In the genomic region with DNA sequence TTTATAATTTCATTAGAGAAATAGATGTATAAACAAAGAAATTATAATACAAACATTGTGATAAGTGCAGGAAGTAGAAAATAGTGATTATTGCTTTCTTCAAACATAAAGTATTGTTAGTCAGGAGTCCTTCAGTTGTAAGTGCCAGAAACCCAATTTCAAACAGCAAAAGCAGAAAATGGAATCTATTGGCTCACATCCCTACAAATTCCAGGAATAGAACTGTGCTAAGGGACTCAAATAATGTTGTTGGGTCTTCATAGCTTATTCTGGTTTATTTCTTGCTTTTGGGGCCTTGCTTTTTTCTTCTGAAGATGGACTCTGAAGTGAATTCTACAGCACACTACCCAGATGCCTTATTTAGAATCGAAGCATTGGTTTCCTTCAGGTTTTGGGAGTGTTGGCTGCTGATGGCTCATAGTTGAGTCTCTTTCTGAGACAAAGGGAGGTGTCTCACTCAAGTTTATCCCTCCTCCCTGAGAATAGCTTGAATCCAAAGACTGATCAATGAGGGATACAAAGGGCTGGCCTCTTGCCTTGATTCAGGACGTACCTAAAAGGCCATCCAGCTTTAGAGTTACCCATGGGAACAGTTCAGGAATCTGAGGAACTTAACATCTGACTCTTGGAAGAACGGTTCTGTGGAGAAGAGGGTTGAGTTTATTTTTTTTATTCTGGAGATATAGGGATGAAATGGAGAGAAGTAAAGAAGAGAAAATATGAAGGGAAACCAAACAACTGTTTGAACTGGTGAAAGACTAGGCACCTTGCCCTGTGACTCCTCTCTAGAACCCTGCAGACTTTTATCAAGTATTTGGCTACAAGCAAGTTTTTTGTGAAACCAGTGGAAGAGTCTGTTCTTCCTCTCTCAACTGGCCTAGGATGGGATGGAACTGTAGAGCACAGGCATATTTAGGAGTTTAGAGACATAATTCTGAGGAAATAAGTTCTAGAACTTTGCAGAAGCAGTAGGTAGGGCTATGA, we compare ENCODE assay signal across 19 cellular contexts.
"Had no signal": no experiment of that assay in that cellular context is flagged by ENCODE, and none has a peak within 500 bp of the region (broad histone marks: within the 10 kb centered on the region; RNA-seq: fewer than 3 reads in every experiment).

No MANE protein-coding gene starts in this region.

- DNase-seq: activated CD4-positive, alpha-beta T cell treated with anti-CD3 and anti-CD28 coated beads, Interleukin-2, amount 10 ng/mL, durations not matched to agents 24 days and 14 days; activated CD8-positive, alpha-beta T cell treated with anti-CD3 and anti-CD28 coated beads for 36 hours; activated naive CD4-positive, alpha-beta T cell; activated T-cell treated with anti-CD3 and anti-CD28 coated beads, Interleukin-2, amount 50 U/mL, for 1 hour; effector CD8-positive, alpha-beta T cell; foreskin fibroblast; lower lobe of right lung; midbrain; ovary; psoas muscle; right cardiac atrium; stimulated activated naive B cell treated with anti-CD40 and anti-IgM and Interleukin-4, amounts not matched to agents 10 μg/mL and 1 μg/mL and 100 μg/mL, for 72 hours; upper lobe of right lung had no signal

- H3K4me2 ChIP-seq: hepatocyte had no signal

- ATAC-seq: activated CD8-positive, alpha-beta T cell treated with anti-CD3 and anti-CD28 coated beads for 36 hours; activated T-helper 17 cell treated with anti-CD3 and anti-CD28 coated beads, Interleukin-2, amount 50 U/mL, for 72 hours; esophagus mucosa; lower lobe of right lung; psoas muscle; right cardiac atrium; stimulated activated naive B cell treated with anti-CD40 and anti-IgM and Interleukin-4, amounts not matched to agents 10 μg/mL and 1 μg/mL and 100 μg/mL, for 72 hours; upper lobe of right lung had no signal

- H3K79me2 ChIP-seq: hepatocyte had no signal

- H2AFZ ChIP-seq: hepatocyte had no signal

- H3K27me3 ChIP-seq: ascending aorta, breast epithelium, hepatocyte, ovary, upper lobe of right lung had no signal

- H3K4me3 ChIP-seq: ascending aorta, breast epithelium, hepatocyte, lower lobe of right lung, ovary, psoas muscle, thoracic aorta, upper lobe of right lung had no signal

- H3K9me3 ChIP-seq: ascending aorta, breast epithelium, lower lobe of right lung, ovary, psoas muscle, thoracic aorta, upper lobe of right lung had no signal

- H3K27ac ChIP-seq: hepatocyte, lower lobe of right lung, ovary, psoas muscle, upper lobe of right lung had no signal

- H3K4me1 ChIP-seq: breast epithelium, lower lobe of right lung, psoas muscle, upper lobe of right lung had no signal

- H3K36me3 ChIP-seq: ascending aorta, breast epithelium, lower lobe of right lung, ovary, thoracic aorta, upper lobe of right lung had no signal
